Comparison of ENCODE assay signal across 1 cellular context in genomic region chr16:85319208-85319983, GRCh38.
TF ChIP-seq lines count a peak whose summit lies in the region.

No MANE protein-coding gene starts in this region.

TF ChIP-seq in H1, 55 proteins besides CTCF, POLR2A, EP300 and RAD21 (continued from another document):
- TF ChIP-seq CHD7 (IDR thresholded peaks at IDR 0.05; ENCODE audit: insufficient replicate concordance, low read length) (no peak), JUN (IDR thresholded peaks at IDR 0.05; ENCODE audit: low read depth, low read length) (no peak), RNF2 (IDR thresholded peaks at IDR 0.05; ENCODE audit: borderline replicate concordance, low read depth, low read length, missing control alignments, poor library complexity, severe bottlenecking) (no peak), FOSL1 (IDR thresholded peaks at IDR 0.05; ENCODE audit: insufficient read depth, low read depth, low read length) (no peak)
